12 cellular contexts compared by ENCODE assay signal in genomic region chr12:90299121-90299520, GRCh38.
DNase-seq lines count a peak whose midpoint lies in the region; ATAC-seq lines count a peak whose summit lies in the region.
"Had no signal": no experiment of that assay in that cellular context is flagged by ENCODE, and none has a peak within 500 bp of the region (broad histone marks: within the 10 kb centered on the region; RNA-seq: fewer than 3 reads in every experiment).

No MANE protein-coding gene starts in this region.

- DNase-seq in activated naive CD8-positive, alpha-beta T cell treated with anti-CD3 and anti-CD28 coated beads, Interleukin-2, amount 50 U/mL, for 24 hours = no peak
- DNase-seq in amniotic stem cell (lab: John Stamatoyannopoulos, UW) (no peak), NCI-H128 (lab: John Stamatoyannopoulos, UW; ENCODE audit: unreplicated experiment) (no peak)
- DNase-seq in activated effector memory CD4-positive, alpha-beta T cell treated with anti-CD3 and anti-CD28 coated beads, Interleukin-2, amount 50 U/mL, for 16 hours = no peak
- no peak for DNase-seq in activated CD4-positive, CD25-positive, alpha-beta regulatory T cell (lab: John Stamatoyannopoulos, UW)
- DNase-seq: dorsolateral prefrontal cortex; NCI-H1417 treated with DMSO at 0.1 percent for 48 hours; stimulated activated CD4-positive, alpha-beta T cell treated with anti-CD3 and anti-CD28 coated beads, Interleukin-2, amount 100 ng/mL, for 24 hours had no signal

- H3K27ac Mint-ChIP-seq in activated naive CD8-positive, alpha-beta T cell treated with anti-CD3 and anti-CD28 coated beads, Interleukin-2, amount 50 U/mL, for 24 hours = peak overlapping the region; percentile 20
- H3K27ac Mint-ChIP-seq: WTC11 had no signal

- H3K9me3 Mint-ChIP-seq in activated naive CD8-positive, alpha-beta T cell treated with anti-CD3 and anti-CD28 coated beads, Interleukin-2, amount 50 U/mL, for 24 hours = no peaks in the 10 kb centered on the region
- H3K9me3 Mint-ChIP-seq: WTC11 had no signal

- H3K36me3 Mint-ChIP-seq in activated naive CD8-positive, alpha-beta T cell treated with anti-CD3 and anti-CD28 coated beads, Interleukin-2, amount 50 U/mL, for 24 hours (ENCODE audit: low read depth) = no peaks in the 10 kb centered on the region
- H3K36me3 Mint-ChIP-seq: WTC11 had no signal

- peak overlapping the region; percentile 49 for H3K4me3 Mint-ChIP-seq in activated naive CD8-positive, alpha-beta T cell treated with anti-CD3 and anti-CD28 coated beads, Interleukin-2, amount 50 U/mL, for 24 hours
- H3K4me3 Mint-ChIP-seq: WTC11 had no signal

- peaks cover 15% of the 10 kb centered on the region for H3K27me3 Mint-ChIP-seq in activated naive CD8-positive, alpha-beta T cell treated with anti-CD3 and anti-CD28 coated beads, Interleukin-2, amount 50 U/mL, for 24 hours

- ATAC-seq in GM18502 (IDR thresholded peaks at IDR 0.05; ENCODE audit: poor library complexity, unreplicated experiment) (peak; percentile 97), GM21367 (IDR thresholded peaks at IDR 0.05; ENCODE audit: unreplicated experiment) (peak; percentile 95), HG03159 (IDR thresholded peaks at IDR 0.05; ENCODE audit: unreplicated experiment) (peak; percentile 97)
- ATAC-seq in activated naive CD8-positive, alpha-beta T cell treated with anti-CD3 and anti-CD28 coated beads, Interleukin-2, amount 50 U/mL, for 24 hours = peak; percentile 77
- ATAC-seq: WTC11 had no signal

- peaks cover 22% of the 10 kb centered on the region for H3K4me1 Mint-ChIP-seq in activated naive CD8-positive, alpha-beta T cell treated with anti-CD3 and anti-CD28 coated beads, Interleukin-2, amount 50 U/mL, for 24 hours
- H3K4me1 Mint-ChIP-seq: WTC11 had no signal
